Comparison of ENCODE assay signal across 9 cellular contexts in genomic region chr20:25252686-25253421, GRCh38. TPM values are rescaled to one million over a fixed set of nuclear protein-coding genes. Genes with fewer than 3 reads are reported as not detected.
DNase-seq lines count a peak whose midpoint lies in the region; ATAC-seq lines count a peak whose summit lies in the region.
"Had no signal": no experiment of that assay in that cellular context is flagged by ENCODE, and none has a peak within 500 bp of the region (broad histone marks: within the 10 kb centered on the region; RNA-seq: fewer than 3 reads in every experiment).

No MANE protein-coding gene starts in this region.

- H3K27me3 Mint-ChIP-seq in stimulated activated naive CD8-positive, alpha-beta T cell treated with anti-CD3 and anti-CD28 coated beads, Interleukin-15, Interleukin-2, amounts not matched to agents 100 ng/mL and 50 ng/mL, for 24 hours, result no peaks in the 10 kb centered on the region

- H3K27ac ChIP-seq in substantia nigra (ENCODE audit: low read depth, low read length, poor library complexity, severe bottlenecking), result no peak overlapping the region

- intact Hi-C loops in cardiac septum (cut with DNase I), result no loop called here

- no peak overlapping the region for H3K4me3 Mint-ChIP-seq in stimulated activated naive CD8-positive, alpha-beta T cell treated with anti-CD3 and anti-CD28 coated beads, Interleukin-15, Interleukin-2, amounts not matched to agents 100 ng/mL and 50 ng/mL, for 24 hours

- peaks cover 20% of the 10 kb centered on the region for H3K36me3 Mint-ChIP-seq in stimulated activated naive CD8-positive, alpha-beta T cell treated with anti-CD3 and anti-CD28 coated beads, Interleukin-15, Interleukin-2, amounts not matched to agents 100 ng/mL and 50 ng/mL, for 24 hours (ENCODE audit: low read depth)

- peak overlapping the region; percentile 26 for H3K27ac Mint-ChIP-seq in stimulated activated naive CD8-positive, alpha-beta T cell treated with anti-CD3 and anti-CD28 coated beads, Interleukin-15, Interleukin-2, amounts not matched to agents 100 ng/mL and 50 ng/mL, for 24 hours

- no peaks in the 10 kb centered on the region for H3K9me3 Mint-ChIP-seq in stimulated activated naive CD8-positive, alpha-beta T cell treated with anti-CD3 and anti-CD28 coated beads, Interleukin-15, Interleukin-2, amounts not matched to agents 100 ng/mL and 50 ng/mL, for 24 hours

- peak; percentile 55 for DNase-seq in activated CD8-positive, alpha-beta memory T cell treated with anti-CD3 and anti-CD28 coated beads for 24 hours
- DNase-seq in activated CD8-positive, alpha-beta memory T cell treated with anti-CD3 and anti-CD28 coated beads, Interleukin-2, amount 50 U/mL, for 4 hours, result no peak
- peak; percentile 13 to 58 for DNase-seq in NCI-H2081 (lab: John Stamatoyannopoulos, UW)
- DNase-seq in cardiac septum (ENCODE audit: low spot score), result peak; percentile 60
- DNase-seq in DMS114 treated with DMSO at 0.1 percent for 48 hours (lab: John Stamatoyannopoulos, UW; ENCODE audit: unreplicated experiment), result no peak
- DNase-seq in substantia nigra (lab: John Stamatoyannopoulos, UW), result no peak
- DNase-seq: stimulated activated naive CD4-positive, alpha-beta T cell had no signal

- no peak for ATAC-seq in HG03378 (IDR thresholded peaks at IDR 0.05; ENCODE audit: unreplicated experiment)

- H3K4me1 Mint-ChIP-seq in stimulated activated naive CD8-positive, alpha-beta T cell treated with anti-CD3 and anti-CD28 coated beads, Interleukin-15, Interleukin-2, amounts not matched to agents 100 ng/mL and 50 ng/mL, for 24 hours (ENCODE audit: low read depth), result peaks cover 55% of the 10 kb centered on the region

RNA-seq across cellular contexts. Expression of gene PYGB, which starts 5.0 kb away (rescaled TPM):
- 386 TPM for total RNA-seq in cardiac septum

RNA-seq across cellular contexts. Expression of gene ENTPD6, which starts 57.3 kb away (rescaled TPM):
- total RNA-seq in cardiac septum, result 102 TPM

Comparison
In these comparisons a context has a peak if more than half of its experiments do, and no peak if none do; other contexts are left out.
1. DNase-seq: peak in activated CD8-positive, alpha-beta memory T cell treated with anti-CD3 and anti-CD28 coated beads for 24 hours (single experiment), NCI-H2081 (2 of 2) and cardiac septum (single experiment); none in activated CD8-positive, alpha-beta memory T cell treated with anti-CD3 and anti-CD28 coated beads, Interleukin-2, amount 50 U/mL, for 4 hours (single experiment), DMS114 treated with DMSO at 0.1 percent for 48 hours (single experiment) and substantia nigra (0 of 49).